In genomic region chr5:65334077-65334476, GRCh38 we compare ENCODE assay signal across 14 cellular contexts.
DNase-seq lines count a peak whose midpoint lies in the region; ATAC-seq, FAIRE-seq and TF ChIP-seq lines count a peak whose summit lies in the region.
"Had no signal": no experiment of that assay in that cellular context is flagged by ENCODE, and none has a peak within 500 bp of the region (broad histone marks: within the 10 kb centered on the region; RNA-seq: fewer than 3 reads in every experiment).

No MANE protein-coding gene starts in this region.

- no peak overlapping the region for H3K27ac ChIP-seq in astrocyte (ENCODE audit: low read depth, low read length)
- H3K27ac ChIP-seq in thyroid gland, result no peak overlapping the region
- H3K27ac ChIP-seq: 22Rv1 had no signal

- H2AFZ ChIP-seq in astrocyte (ENCODE audit: low read depth, low read length), result no peak overlapping the region

- no peaks in the 10 kb centered on the region for H3K27me3 Mint-ChIP-seq in astrocyte (ENCODE audit: low read depth, unreplicated experiment)
- peaks cover 3% of the 10 kb centered on the region for H3K27me3 Mint-ChIP-seq in activated T-helper 17 cell treated with anti-CD3 and anti-CD28 coated beads, Interleukin-2, amount 50 U/mL, for 72 hours
- H3K27me3 Mint-ChIP-seq in activated CD8-positive, alpha-beta T cell treated with anti-CD3 and anti-CD28 coated beads for 36 hours, result no peaks in the 10 kb centered on the region
- H3K27me3 Mint-ChIP-seq: activated CD4-positive, alpha-beta T cell treated with anti-CD3 and anti-CD28 coated beads for 36 hours; central memory CD8-positive, alpha-beta T cell had no signal

- no peak for ATAC-seq in activated T-helper 17 cell treated with anti-CD3 and anti-CD28 coated beads, Interleukin-2, amount 50 U/mL, for 72 hours (replicated peaks)
- no peak for ATAC-seq in activated CD8-positive, alpha-beta T cell treated with anti-CD3 and anti-CD28 coated beads for 36 hours
- ATAC-seq: activated CD4-positive, alpha-beta T cell treated with anti-CD3 and anti-CD28 coated beads for 36 hours had no signal

- H3K36me3 ChIP-seq in astrocyte (ENCODE audit: insufficient read depth, low read length) (peaks cover 5% of the 10 kb centered on the region), thyroid gland (no peaks in the 10 kb centered on the region)

- H3K4me1 ChIP-seq in astrocyte (ENCODE audit: insufficient read depth, low read length), result no peaks in the 10 kb centered on the region
- no peaks in the 10 kb centered on the region for H3K4me1 ChIP-seq in thyroid gland

- DNase-seq in DMS 273 (lab: John Stamatoyannopoulos, UW; ENCODE audit: unreplicated experiment), result peak; percentile 40
- no peak for DNase-seq in DMS 273 treated with DMSO at 0.1 percent for 48 hours (lab: John Stamatoyannopoulos, UW)
- peak; percentile 76 for DNase-seq in NCI-H2171 treated with DMSO at 0.1 percent for 48 hours (lab: John Stamatoyannopoulos, UW)
- peak; percentile 40 for DNase-seq in astrocyte (ENCODE audit: low read depth)
- DNase-seq in thyroid gland, result peak; percentile 56 to 68
- no peak for DNase-seq in cortex of kidney (lab: John Stamatoyannopoulos, UW)
- DNase-seq in activated CD8-positive, alpha-beta T cell treated with anti-CD3 and anti-CD28 coated beads for 36 hours, result no peak
- DNase-seq: activated CD4-positive, alpha-beta T cell treated with anti-CD3 and anti-CD28 coated beads for 36 hours; MV-4-11 had no signal

- FAIRE-seq in astrocyte (lab: Jason Lieb, UNC), result no peak

- H3K27me3 ChIP-seq in astrocyte (ENCODE audit: insufficient read depth, low read length) (no peaks in the 10 kb centered on the region), thyroid gland (no peaks in the 10 kb centered on the region)

- H3K9me3 Mint-ChIP-seq in astrocyte (ENCODE audit: unreplicated experiment), result no peaks in the 10 kb centered on the region
- H3K9me3 Mint-ChIP-seq in activated T-helper 17 cell treated with anti-CD3 and anti-CD28 coated beads, Interleukin-2, amount 50 U/mL, for 72 hours, result no peaks in the 10 kb centered on the region
- H3K9me3 Mint-ChIP-seq in activated CD8-positive, alpha-beta T cell treated with anti-CD3 and anti-CD28 coated beads for 36 hours, result peaks cover 1% of the 10 kb centered on the region
- H3K9me3 Mint-ChIP-seq: central memory CD8-positive, alpha-beta T cell; neural crest cell had no signal

- no peak overlapping the region for H3K9ac ChIP-seq in astrocyte (ENCODE audit: low read length)

- peaks cover 8% of the 10 kb centered on the region for H4K20me1 ChIP-seq in astrocyte (ENCODE audit: insufficient read depth, low read length)

- H3K79me2 ChIP-seq in astrocyte (ENCODE audit: insufficient read depth, low read length), result peaks cover 17% of the 10 kb centered on the region

- CTCF ChIA-PET in activated CD8-positive, alpha-beta T cell treated with anti-CD3 and anti-CD28 coated beads for 36 hours (lab: Charles Lee), result no interaction called here

- 37 to 43% methylated on average over 4 of the region's 4 CpGs for WGBS in thyroid gland, 2 donors

- POLR2A ChIA-PET in activated CD8-positive, alpha-beta T cell treated with anti-CD3 and anti-CD28 coated beads for 36 hours (lab: Charles Lee), result no interaction called here

- peaks cover 6% of the 10 kb centered on the region for H3K36me3 Mint-ChIP-seq in astrocyte (ENCODE audit: low read depth, unreplicated experiment)
- H3K36me3 Mint-ChIP-seq in activated T-helper 17 cell treated with anti-CD3 and anti-CD28 coated beads, Interleukin-2, amount 50 U/mL, for 72 hours (ENCODE audit: low read depth), result no peaks in the 10 kb centered on the region
- H3K36me3 Mint-ChIP-seq in activated CD8-positive, alpha-beta T cell treated with anti-CD3 and anti-CD28 coated beads for 36 hours (ENCODE audit: low read depth), result no peaks in the 10 kb centered on the region

- H3K27ac Mint-ChIP-seq in astrocyte (ENCODE audit: unreplicated experiment), result no peak overlapping the region
- H3K27ac Mint-ChIP-seq in activated T-helper 17 cell treated with anti-CD3 and anti-CD28 coated beads, Interleukin-2, amount 50 U/mL, for 72 hours, result no peak overlapping the region
- H3K27ac Mint-ChIP-seq in activated CD8-positive, alpha-beta T cell treated with anti-CD3 and anti-CD28 coated beads for 36 hours, result no peak overlapping the region
- H3K27ac Mint-ChIP-seq: activated CD4-positive, alpha-beta T cell treated with anti-CD3 and anti-CD28 coated beads for 36 hours; activated T-helper 2 cell treated with anti-CD3 and anti-CD28 coated beads, Interferon-gamma antibody, Interleukin-2, Interleukin-4, amounts not matched to agents 10 μg/mL and 5 μg/mL and 100 μg/mL, durations not matched to agents 14 hours and 24 hours and 36 hours had no signal

- intact Hi-C loops in thyroid gland (cut with DNase I), result no loop called here
- intact Hi-C loops in activated CD8-positive, alpha-beta T cell treated with anti-CD3 and anti-CD28 coated beads for 36 hours (cut with micrococcal nuclease), result no loop called here

- no peak for TF ChIP-seq POLR2A in thyroid gland (IDR thresholded peaks at IDR 0.05)

- TF ChIP-seq CTCF in astrocyte (IDR thresholded peaks at IDR 0.05; ENCODE audit: insufficient read depth, low read depth, low read length) (no peak), thyroid gland (IDR thresholded peaks at IDR 0.05) (no peak)
- TF ChIP-seq CTCF in activated CD8-positive, alpha-beta T cell treated with anti-CD3 and anti-CD28 coated beads for 36 hours (IDR thresholded peaks at IDR 0.05), result no peak

- H3K4me2 ChIP-seq in astrocyte (ENCODE audit: low read length), result no peak overlapping the region

- H3K9me3 ChIP-seq in astrocyte (ENCODE audit: insufficient read depth, low read depth, low read length) (no peaks in the 10 kb centered on the region), thyroid gland (no peaks in the 10 kb centered on the region)

- H3K4me1 Mint-ChIP-seq in astrocyte (ENCODE audit: low read depth, unreplicated experiment), result peaks cover 4% of the 10 kb centered on the region
- no peaks in the 10 kb centered on the region for H3K4me1 Mint-ChIP-seq in activated T-helper 17 cell treated with anti-CD3 and anti-CD28 coated beads, Interleukin-2, amount 50 U/mL, for 72 hours
- no peaks in the 10 kb centered on the region for H3K4me1 Mint-ChIP-seq in activated CD8-positive, alpha-beta T cell treated with anti-CD3 and anti-CD28 coated beads for 36 hours (ENCODE audit: low read depth)
- H3K4me1 Mint-ChIP-seq: activated CD4-positive, alpha-beta T cell treated with anti-CD3 and anti-CD28 coated beads for 36 hours; central memory CD8-positive, alpha-beta T cell had no signal

- H3K4me3 ChIP-seq in astrocyte (ENCODE audit: insufficient read depth, low read depth, low read length) (no peak overlapping the region), thyroid gland (replicated peaks in 1 of 3) (no peak overlapping the region)

- no peak overlapping the region for H3K4me3 Mint-ChIP-seq in astrocyte (ENCODE audit: unreplicated experiment)
- H3K4me3 Mint-ChIP-seq in activated T-helper 17 cell treated with anti-CD3 and anti-CD28 coated beads, Interleukin-2, amount 50 U/mL, for 72 hours, result no peak overlapping the region
- H3K4me3 Mint-ChIP-seq in activated CD8-positive, alpha-beta T cell treated with anti-CD3 and anti-CD28 coated beads for 36 hours, result no peak overlapping the region
- H3K4me3 Mint-ChIP-seq: activated CD4-positive, alpha-beta T cell treated with anti-CD3 and anti-CD28 coated beads for 36 hours; central memory CD8-positive, alpha-beta T cell; neural crest cell had no signal

Comparison
In these comparisons a context has a peak if more than half of its experiments do, and no peak if none do; other contexts are left out.
1. DNase-seq: peak in DMS 273 (single experiment), NCI-H2171 treated with DMSO at 0.1 percent for 48 hours (single experiment), astrocyte (single experiment) and thyroid gland (2 of 2); none in DMS 273 treated with DMSO at 0.1 percent for 48 hours (single experiment), cortex of kidney (single experiment) and activated CD8-positive, alpha-beta T cell treated with anti-CD3 and anti-CD28 coated beads for 36 hours (single experiment).